ENCODE assay signal across 1 cellular context in genomic region chr1:204746838-204747442, GRCh38.
A peak's percentile ranks its signal among the peaks of the same experiment; 100 is the strongest.
TF ChIP-seq lines count a peak whose summit lies in the region.

No MANE protein-coding gene starts in this region.

TF ChIP-seq in IMR-90, 13 proteins besides CTCF, POLR2A, EP300 and RAD21 (continued from another document):
- TF ChIP-seq USF2 (IDR thresholded peaks at IDR 0.05; ENCODE audit: low read depth, low read length) = no peak
- TF ChIP-seq SMC3 (IDR thresholded peaks at IDR 0.05; ENCODE audit: low read depth, low read length) = peak; percentile 26; the same call in 1 of the 2 replicates
- no peak for TF ChIP-seq BHLHE40 (IDR thresholded peaks at IDR 0.05; ENCODE audit: low read depth, low read length)
- no peak for TF ChIP-seq ELK1 (IDR thresholded peaks at IDR 0.05; ENCODE audit: borderline replicate concordance, low read depth, low read length)
